Comparison of ENCODE assay signal across 8 cellular contexts in the genomic region with DNA sequence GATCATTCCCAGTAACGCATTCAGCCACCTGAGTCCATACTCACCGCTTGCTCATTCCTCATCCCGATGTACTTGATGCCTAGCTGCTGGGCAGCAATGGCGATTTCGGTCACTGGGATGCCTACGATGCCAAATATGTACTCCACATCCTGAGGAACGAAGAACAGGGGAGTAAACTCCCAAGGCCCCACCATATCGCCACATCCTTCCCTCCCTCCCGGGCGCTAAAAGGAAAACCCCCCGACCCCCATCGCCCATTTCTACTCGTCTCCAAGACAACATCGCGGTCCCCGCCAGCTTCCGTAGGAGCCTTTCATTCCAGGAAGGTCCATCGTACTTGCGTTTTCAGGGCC. TPM values are rescaled to one million over a fixed set of nuclear protein-coding genes. Genes with fewer than 3 reads are reported as not detected.
DNase-seq lines count a peak whose midpoint lies in the region; ATAC-seq and TF ChIP-seq lines count a peak whose summit lies in the region.

No MANE protein-coding gene starts in this region.

- no peaks in the 10 kb centered on the region for H3K36me3 ChIP-seq in mucosa of descending colon (ENCODE audit: low read depth)

- peak overlapping the region; percentile 96 for H3K27ac Mint-ChIP-seq in central memory CD8-positive, alpha-beta T cell (ENCODE audit: low read depth)

- H3K4me3 Mint-ChIP-seq in central memory CD8-positive, alpha-beta T cell, result peak overlapping the region; percentile 99

- H3K4me1 ChIP-seq in mucosa of descending colon (ENCODE audit: low read depth), result peaks cover 15% of the 10 kb centered on the region

- intact Hi-C loops in mucosa of descending colon (cut with DNase I, micrococcal nuclease) (no loop called here), left colon (cut with DNase I, micrococcal nuclease) (no loop called here)

- no peaks in the 10 kb centered on the region for H3K27me3 ChIP-seq in HL-60 (ENCODE audit: insufficient read depth, poor library complexity, severe bottlenecking)

- peak overlapping the region; percentile 95 for H3K4me3 ChIP-seq in HL-60 (replicated peaks; ENCODE audit: insufficient read depth, low read length)
- peak overlapping the region; percentile 31 for H3K4me3 ChIP-seq in mucosa of descending colon

- peak overlapping the region; percentile 89 for H3K27ac ChIP-seq in HL-60 (replicated peaks)

- DNase-seq in ACHN (peak; percentile 13), HL-60 (ENCODE audit: low read depth in 1 of 2, low spot score in 1 of 2) (no peak), mucosa of descending colon (no peak), SHP77 (lab: John Stamatoyannopoulos, UW) (no peak), COLO668 (lab: John Stamatoyannopoulos, UW; ENCODE audit: unreplicated experiment) (no peak), left colon (no peak)
- DNase-seq in central memory CD8-positive, alpha-beta T cell (ENCODE audit: low spot score in 2 of 2), result no peak

- no peaks in the 10 kb centered on the region for H3K9me3 Mint-ChIP-seq in central memory CD8-positive, alpha-beta T cell

- peaks cover 63% of the 10 kb centered on the region for H3K4me1 Mint-ChIP-seq in central memory CD8-positive, alpha-beta T cell

- in situ Hi-C loops in ACHN (cut with HindIII; ENCODE audit: low pct_ligation_motif_present, low pct_unique_long_range_greater_than_20kb, low sequenced_read_pairs), result no loop called here

- TF ChIP-seq CTCF in HL-60 (IDR thresholded peaks at IDR 0.05; ENCODE audit: insufficient read depth, low read length) (no peak), mucosa of descending colon (IDR thresholded peaks at IDR 0.05) (no peak)

- no peaks in the 10 kb centered on the region for H3K27me3 Mint-ChIP-seq in central memory CD8-positive, alpha-beta T cell

- H3K9me3 ChIP-seq in mucosa of descending colon, result no peaks in the 10 kb centered on the region

- ATAC-seq in GM21367 (IDR thresholded peaks at IDR 0.05; ENCODE audit: unreplicated experiment) (peak; percentile 7), mucosa of descending colon (peak; percentile 4), left colon (no peak)
- ATAC-seq in central memory CD8-positive, alpha-beta T cell (replicated peaks; ENCODE audit: extremely low read depth, poor library complexity, severe bottlenecking), result no peak

- H3K36me3 Mint-ChIP-seq in central memory CD8-positive, alpha-beta T cell (ENCODE audit: insufficient read depth), result peaks cover 41% of the 10 kb centered on the region

RNA-seq across cellular contexts. Expression of a gene that starts 0.3 kb away (rescaled TPM):
- 10 to 100 TPM; 15.0 to 24.2 (median 19.4) TPM for total RNA-seq in mucosa of descending colon
- total RNA-seq in left colon, result 10 to 100 TPM; 12.8 to 16.5 TPM

RNA-seq across cellular contexts. Expression of a gene that starts 0.5 kb away (rescaled TPM):
- total RNA-seq in mucosa of descending colon (10 to 100 TPM; 22.6 to 32.5 (median 26.6) TPM), left colon (10 to 100 TPM; 29.8 to 32.3 TPM)

Comparison
In these comparisons a context has a peak if more than half of its experiments do, and no peak if none do; other contexts are left out.
1. ATAC-seq: peak in GM21367 (single experiment) and mucosa of descending colon (single experiment); none in central memory CD8-positive, alpha-beta T cell (single experiment) and left colon (single experiment).